33 cellular contexts compared by ENCODE assay signal in the genomic region with DNA sequence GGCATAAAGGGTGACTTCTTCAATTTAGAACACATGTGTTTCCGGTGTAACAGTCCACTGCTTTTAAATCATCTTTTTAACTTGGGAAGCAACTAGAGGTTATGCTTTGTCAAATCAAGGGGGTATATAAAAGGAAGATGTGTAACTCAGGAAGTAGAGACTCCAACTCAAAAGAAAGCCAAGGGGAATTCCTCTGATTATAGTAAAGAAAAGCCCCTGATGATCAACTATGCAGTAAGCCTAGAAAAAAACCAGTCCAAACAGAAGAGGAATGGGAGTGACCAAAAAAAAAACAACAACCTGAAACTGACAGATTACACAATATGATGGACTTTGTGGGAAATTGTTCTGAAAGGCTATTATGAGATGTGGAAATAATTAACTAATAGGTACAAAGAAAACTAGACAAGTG.
DNase-seq lines count a peak whose midpoint lies in the region; ATAC-seq, FAIRE-seq and TF ChIP-seq lines count a peak whose summit lies in the region.
"Had no signal": no experiment of that assay in that cellular context is flagged by ENCODE, and none has a peak within 500 bp of the region (broad histone marks: within the 10 kb centered on the region; RNA-seq: fewer than 3 reads in every experiment).

No MANE protein-coding gene starts in this region.

- peak; percentile 20 for FAIRE-seq in RCC 7860 (lab: Jason Lieb, UNC)
- FAIRE-seq: astrocyte had no signal

- BruUV-seq in Calu3 (replicated peaks; lab: Mats Ljungman, UMichigan), result no TSS peak

- peaks cover 20% of the 10 kb centered on the region for H3K4me1 Mint-ChIP-seq in Calu3 (ENCODE audit: low read depth, unreplicated experiment)

- no peaks in the 10 kb centered on the region for H3K27me3 Mint-ChIP-seq in Calu3 (ENCODE audit: unreplicated experiment)

- H3K36me3 Mint-ChIP-seq in Calu3 (ENCODE audit: insufficient read depth, unreplicated experiment), result no peaks in the 10 kb centered on the region
- H3K36me3 Mint-ChIP-seq: activated CD4-positive, alpha-beta memory T cell treated with anti-CD3 and anti-CD28 coated beads for 36 hours had no signal

- DNase-seq in A172 (ENCODE audit: low spot score), result peak; percentile 13
- DNase-seq in Calu3, result no peak
- peak; percentile 26 for DNase-seq in RCC 7860 (ENCODE audit: low spot score)
- DNase-seq in kidney glomerular epithelial cell (lab: John Stamatoyannopoulos, UW), result peak; percentile 95
- no peak for DNase-seq in NCI-H82 (lab: John Stamatoyannopoulos, UW)
- no peak for DNase-seq in GM19240 (ENCODE audit: insufficient read length, low spot score)
- DNase-seq: ACHN; activated CD4-positive, alpha-beta memory T cell treated with anti-CD3 and anti-CD28 coated beads for 36 hours; activated CD8-positive, alpha-beta memory T cell treated with anti-CD3 and anti-CD28 coated beads, Interleukin-2, amount 50 U/mL, for 48 hours; activated effector memory CD4-positive, alpha-beta T cell treated with Interleukin-2 at 50 U/mL for 16 hours; caudate nucleus; COR-L47; cortex of kidney; DND-41; esophagus squamous epithelium; foreskin melanocyte; KG1; mesendoderm; MM.1S; NCI-H1417 treated with DMSO at 0.1 percent for 48 hours; NCI-H2081; NCI-H226; NCI-H69; posterior cingulate gyrus; RPMI8226; sigmoid colon; stimulated activated CD4-positive, alpha-beta T cell treated with anti-CD3 and anti-CD28 coated beads, Interleukin-4, amount 100 ng/mL, for 4 hours; stimulated activated naive CD4-positive, alpha-beta T cell treated with Interleukin-2 at 50 U/mL for 16 hours; T-helper 1 cell had no signal

- no peak overlapping the region for H3K4me3 Mint-ChIP-seq in Calu3 (ENCODE audit: low read depth, unreplicated experiment)
- H3K4me3 Mint-ChIP-seq: activated CD4-positive, alpha-beta memory T cell treated with anti-CD3 and anti-CD28 coated beads for 36 hours; activated naive CD8-positive, alpha-beta T cell had no signal

- TF ChIP-seq CTCF in Calu3 (IDR thresholded peaks at IDR 0.05; ENCODE audit: unreplicated experiment), result no peak

- CTCF ChIA-PET in Calu3 (lab: Charles Lee), result no interaction called here

- intact Hi-C loops in Calu3 (cut with micrococcal nuclease; ENCODE audit: unreplicated experiment), result no loop called here

- peak overlapping the region; percentile 41 for H3K27ac Mint-ChIP-seq in Calu3 (ENCODE audit: unreplicated experiment)
- H3K27ac Mint-ChIP-seq: activated CD4-positive, alpha-beta memory T cell treated with anti-CD3 and anti-CD28 coated beads for 36 hours; activated naive CD8-positive, alpha-beta T cell had no signal

- ATAC-seq in HG02973 (IDR thresholded peaks at IDR 0.05; ENCODE audit: unreplicated experiment), result no peak
- no peak for ATAC-seq in HG03571 (IDR thresholded peaks at IDR 0.05; ENCODE audit: unreplicated experiment)

- peaks cover 2% of the 10 kb centered on the region for H3K9me3 Mint-ChIP-seq in Calu3 (ENCODE audit: low read depth, unreplicated experiment)

Comparison
In these comparisons a context has a peak if more than half of its experiments do, and no peak if none do; other contexts are left out.
1. DNase-seq: peak in A172 (single experiment), RCC 7860 (single experiment) and kidney glomerular epithelial cell (single experiment); none in Calu3 (single experiment), NCI-H82 (single experiment) and GM19240 (single experiment).